20 cellular contexts compared by ENCODE assay signal in the genomic region with DNA sequence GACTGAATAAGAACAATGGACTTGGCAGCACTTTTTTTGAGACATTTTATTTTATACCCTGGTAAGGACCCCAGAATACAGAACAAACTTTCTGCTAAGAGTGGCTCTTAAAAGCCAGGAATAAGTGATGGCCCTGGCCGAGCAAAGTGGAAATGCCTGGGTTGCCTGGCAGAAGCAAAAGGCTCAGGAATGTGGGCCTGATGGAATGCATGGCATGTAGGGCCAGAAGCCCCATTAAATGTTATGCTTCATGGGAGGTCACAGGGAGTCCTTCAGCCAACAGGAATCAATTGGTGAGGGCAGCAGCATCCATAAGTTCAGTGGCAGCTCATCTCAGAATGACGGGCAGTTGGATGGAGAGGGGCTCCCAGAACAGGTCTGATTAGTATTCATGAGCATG.
A peak's percentile ranks its signal among the peaks of the same experiment; 100 is the strongest.
DNase-seq lines count a peak whose midpoint lies in the region; ATAC-seq and TF ChIP-seq lines count a peak whose summit lies in the region.
"Had no signal": no experiment of that assay in that cellular context is flagged by ENCODE, and none has a peak within 500 bp of the region (broad histone marks: within the 10 kb centered on the region; RNA-seq: fewer than 3 reads in every experiment).

No MANE protein-coding gene starts in this region.

- no peaks in the 10 kb centered on the region for H4K20me1 ChIP-seq in neural progenitor cell (ENCODE audit: low read depth)

- H3K27me3 ChIP-seq in neural progenitor cell: no peaks in the 10 kb centered on the region
- no peaks in the 10 kb centered on the region for H3K27me3 ChIP-seq in spleen (replicated peaks in 1 of 7)
- H3K27me3 ChIP-seq: sigmoid colon, uterus had no signal

- H3K27ac Mint-ChIP-seq in neural progenitor cell: no peak overlapping the region
- H3K27ac Mint-ChIP-seq: activated CD4-positive, alpha-beta T cell treated with anti-CD3 and anti-CD28 coated beads, Interleukin-2, amount 10 ng/mL, durations not matched to agents 24 days and 14 days had no signal

- peaks cover 35% of the 10 kb centered on the region for H3K4me1 Mint-ChIP-seq in neural progenitor cell
- H3K4me1 Mint-ChIP-seq: activated CD4-positive, alpha-beta T cell treated with anti-CD3 and anti-CD28 coated beads, Interleukin-2, amount 10 ng/mL, durations not matched to agents 24 days and 14 days had no signal

- H3K27ac ChIP-seq in neural progenitor cell (no peak overlapping the region), spleen (no peak overlapping the region)
- H3K27ac ChIP-seq: coronary artery, sigmoid colon, uterus had no signal

- H3K9me3 ChIP-seq in neural progenitor cell (ENCODE audit: low read depth) (no peaks in the 10 kb centered on the region), spleen (peaks cover 0 to 3% (median 0%) of the 10 kb centered on the region in 8 donors)
- H3K9me3 ChIP-seq: sigmoid colon, uterus had no signal

- H3K4me3 Mint-ChIP-seq in neural progenitor cell: no peak overlapping the region
- H3K4me3 Mint-ChIP-seq: activated CD4-positive, alpha-beta T cell treated with anti-CD3 and anti-CD28 coated beads, Interleukin-2, amount 10 ng/mL, durations not matched to agents 24 days and 14 days had no signal

- peaks cover 11% of the 10 kb centered on the region for H3K4me1 ChIP-seq in neural progenitor cell
- H3K4me1 ChIP-seq in spleen: no peaks in the 10 kb centered on the region
- H3K4me1 ChIP-seq: sigmoid colon, uterus had no signal

- DNase-seq in EH (ENCODE audit: low read depth) (peak; percentile 64), NCI-H226 (peak; percentile 35), fibroblast of peridontal ligament (ENCODE audit: extremely low read depth) (peak; percentile 25), neural progenitor cell (ENCODE audit: low spot score) (peak; percentile 41), spleen (no peak), OCI-M2 (lab: John Stamatoyannopoulos, UW; ENCODE audit: unreplicated experiment) (no peak)
- DNase-seq in stimulated activated naive CD4-positive, alpha-beta T cell (lab: John Stamatoyannopoulos, UW): no peak
- DNase-seq: activated CD4-positive, alpha-beta T cell treated with anti-CD3 and anti-CD28 coated beads, Interleukin-2, amount 10 ng/mL, durations not matched to agents 24 days and 14 days; activated CD8-positive, alpha-beta memory T cell treated with anti-CD3 and anti-CD28 coated beads, Interleukin-2, amount 50 U/mL, for 4 hours; activated gamma-delta T cell treated with Interleukin-2 at 50 U/mL for 16 hours; COR-L47; left cardiac atrium; NCI-H1694; NCI-H446; NK-92 treated with Interleukin-12 subunit alpha and Interleukin-12 subunit beta, amount 100 ng/mL, for 24 hours; sigmoid colon; stimulated activated CD4-positive, alpha-beta T cell treated with anti-CD3 and anti-CD28 coated beads, Interleukin-2, amount 100 ng/mL, for 24 hours; uterus had no signal

- no peak overlapping the region for H3K9ac ChIP-seq in neural progenitor cell

- intact Hi-C loops in spleen (cut with DNase I; ENCODE audit: low total_unique reads): no loop called here

- H3K9me3 Mint-ChIP-seq in neural progenitor cell: peaks cover 9% of the 10 kb centered on the region

- H3K27me3 Mint-ChIP-seq in neural progenitor cell (ENCODE audit: insufficient read depth, low read depth): peaks cover 7% of the 10 kb centered on the region
- H3K27me3 Mint-ChIP-seq: activated CD4-positive, alpha-beta T cell treated with anti-CD3 and anti-CD28 coated beads, Interleukin-2, amount 10 ng/mL, durations not matched to agents 24 days and 14 days had no signal

- no peaks in the 10 kb centered on the region for H3F3A ChIP-seq in neural progenitor cell (ENCODE audit: low read depth)

- H2AFZ ChIP-seq in neural progenitor cell (replicated peaks): no peak overlapping the region

- no peak for TF ChIP-seq POLR2A in spleen (IDR thresholded peaks at IDR 0.05)

- 76 to 87% (median 81%) methylated on average over 2 of the region's 2 CpGs for WGBS in spleen, 5 donors

- no peak for ATAC-seq in GM21737 (IDR thresholded peaks at IDR 0.05; ENCODE audit: unreplicated experiment)
- ATAC-seq: left cardiac atrium had no signal

- no peaks in the 10 kb centered on the region for H3K79me2 ChIP-seq in neural progenitor cell (ENCODE audit: low read depth)

- H3K4me3 ChIP-seq in neural progenitor cell: no peak overlapping the region
- no peak overlapping the region for H3K4me3 ChIP-seq in spleen
- H3K4me3 ChIP-seq: coronary artery, sigmoid colon, uterus had no signal

- H3K36me3 ChIP-seq in neural progenitor cell (no peaks in the 10 kb centered on the region), spleen (no peaks in the 10 kb centered on the region)
- H3K36me3 ChIP-seq: sigmoid colon, uterus had no signal

- H3K36me3 Mint-ChIP-seq in neural progenitor cell: peaks cover 5% of the 10 kb centered on the region

- H3K4me2 ChIP-seq in neural progenitor cell: no peak overlapping the region

- TF ChIP-seq CTCF in neural progenitor cell (IDR thresholded peaks at IDR 0.05): no peak
- no peak for TF ChIP-seq CTCF in spleen (IDR thresholded peaks at IDR 0.05 in 8 of 11, conservative IDR thresholded peaks at IDR 0.05 in 3 of 11)

Comparison
In these comparisons a context has a peak if more than half of its experiments do, and no peak if none do; other contexts are left out.
1. DNase-seq: peak in EH (single experiment), NCI-H226 (single experiment), fibroblast of peridontal ligament (single experiment) and neural progenitor cell (single experiment); none in spleen (single experiment), OCI-M2 (single experiment) and stimulated activated naive CD4-positive, alpha-beta T cell (0 of 6).